ENCODE assay signal across 8 cellular contexts in the genomic region with DNA sequence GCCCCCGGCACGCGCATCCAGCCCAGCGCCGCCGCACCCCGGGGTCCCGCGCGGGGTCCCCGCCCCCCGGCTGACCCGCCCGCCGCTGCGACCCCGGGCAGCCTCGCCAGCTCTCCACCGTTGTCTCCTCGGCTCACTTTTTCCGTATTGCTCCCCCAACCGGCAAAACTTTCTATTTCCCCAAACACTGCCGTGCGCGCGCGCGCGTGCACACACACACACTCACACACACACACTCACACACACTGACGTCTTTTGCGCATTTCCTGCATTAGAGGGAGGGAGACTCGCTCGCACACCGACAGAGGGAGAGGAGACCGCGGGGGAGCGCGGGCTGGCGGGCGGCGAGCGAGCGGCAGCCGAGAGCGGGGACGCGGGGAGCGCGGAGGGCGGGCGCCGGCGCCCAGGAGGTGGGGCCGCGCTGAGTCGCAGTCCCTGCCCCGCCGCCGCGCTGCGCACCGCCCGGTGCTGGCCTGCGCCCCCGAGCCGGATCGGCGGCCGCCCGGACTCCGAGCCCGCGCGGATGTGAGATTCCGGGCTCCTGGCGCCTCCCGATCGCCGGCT. TPM values are rescaled to one million over a fixed set of nuclear protein-coding genes. Genes with fewer than 3 reads are reported as not detected.
DNase-seq lines count a peak whose midpoint lies in the region; ATAC-seq and TF ChIP-seq lines count a peak whose summit lies in the region.

No MANE protein-coding gene starts in this region.

- 0 to 3% (median 1%) methylated on average over 19 to 79 of the region's 79 CpGs for WGBS in adrenal gland, 4 donors
- 0 to 1% methylated on average over 60 to 79 of the region's 79 CpGs for WGBS in heart right ventricle, 2 donors
- 0% methylated on average over 27 to 57 of the region's 79 CpGs for WGBS in upper lobe of left lung, 2 donors

- H3K9me3 ChIP-seq in adrenal gland (replicated peaks in 1 of 3), result no peaks in the 10 kb centered on the region
- no peaks in the 10 kb centered on the region for H3K9me3 ChIP-seq in heart right ventricle
- no peaks in the 10 kb centered on the region for H3K9me3 ChIP-seq in upper lobe of left lung

- H3K27me3 ChIP-seq in adrenal gland, result no peaks in the 10 kb centered on the region
- no peaks in the 10 kb centered on the region for H3K27me3 ChIP-seq in heart right ventricle
- no peaks in the 10 kb centered on the region for H3K27me3 ChIP-seq in upper lobe of left lung

- TF ChIP-seq POLR2A in adrenal gland (IDR thresholded peaks at IDR 0.05) (peak; percentile 90 to 98), upper lobe of left lung (IDR thresholded peaks at IDR 0.05) (peak in 3 of 4 donors; percentile 81 to 96 (median 93))

- intact Hi-C loops in adrenal gland (cut with DNase I), result no loop called here
- intact Hi-C loops in heart right ventricle (cut with DNase I), result loop anchor here in 5 of 10 donors (2.0 to 5.0 kb wide), 5 partner anchors 41 to 126 kb away; no protein-coding TSS in a partner anchor
- intact Hi-C loops in posterior vena cava (cut with DNase I), result loop anchor here in 1 of 2 donors (5.0 kb wide), 1 partner anchor 121 kb away; no protein-coding TSS in a partner anchor

- TF ChIP-seq CTCF in GM12873 (IDR thresholded peaks at IDR 0.05; ENCODE audit: insufficient read depth, low read depth, low read length, missing control alignments) (peak; percentile 44), adrenal gland (IDR thresholded peaks at IDR 0.05) (peak in 5 of 6 experiments; percentile 31 to 66 (median 50)), heart right ventricle (IDR thresholded peaks at IDR 0.05) (peak; percentile 9 to 65 (median 43)), upper lobe of left lung (IDR thresholded peaks at IDR 0.05) (peak in 5 of 6 experiments; percentile 39 to 90 (median 82))

- DNase-seq in NCI-H1048 (lab: John Stamatoyannopoulos, UW) (peak; percentile 70), T follicular helper cell (ENCODE audit: low read depth) (peak; percentile 94), adrenal gland (peak; percentile 94 to 97 (median 95)), heart right ventricle (peak; percentile 90 to 98), posterior vena cava (ENCODE audit: low spot score) (peak; percentile 98), upper lobe of left lung (peak; percentile 95 to 98)

- H3K27ac ChIP-seq in adrenal gland (peak overlapping the region; percentile 96 to 100 (median 99)), heart right ventricle (peak overlapping the region; percentile 97 to 100 (median 98)), upper lobe of left lung (peak overlapping the region; percentile 97 to 100 (median 99))

- TF ChIP-seq EP300 in upper lobe of left lung (IDR thresholded peaks at IDR 0.05), result peak in 2 of 4 donors; percentile 46 to 87

- H3K4me3 ChIP-seq in adrenal gland (peak overlapping the region; percentile 63 to 96 (median 74)), heart right ventricle (peak overlapping the region; percentile 56 to 94 (median 78)), upper lobe of left lung (peak overlapping the region; percentile 75 to 97 (median 85))

- peaks cover 6 to 27% of the 10 kb centered on the region in 2 donors for H3K4me1 ChIP-seq in adrenal gland (replicated peaks in 1 of 2)
- H3K4me1 ChIP-seq in heart right ventricle, result peaks cover 12 to 54% (median 34%) of the 10 kb centered on the region in 9 donors
- peaks cover 15 to 42% (median 29%) of the 10 kb centered on the region in 4 donors for H3K4me1 ChIP-seq in upper lobe of left lung

- H3K36me3 ChIP-seq in adrenal gland (replicated peaks in 1 of 2) (no peaks in the 10 kb centered on the region), heart right ventricle (peaks cover 0 to 4% (median 0%) of the 10 kb centered on the region in 9 donors), upper lobe of left lung (no peaks in the 10 kb centered on the region)

- ATAC-seq in HG02588 (IDR thresholded peaks at IDR 0.05; ENCODE audit: unreplicated experiment) (peak; percentile 64), heart right ventricle (peak; percentile 74 to 86 (median 82)), upper lobe of left lung (ENCODE audit: low FRiP score in 2 of 2) (peak; percentile 92 to 94)

RNA-seq across cellular contexts. Expression of gene PRKCE, which starts 0.5 kb away (rescaled TPM):
- total RNA-seq in adrenal gland (10 to 100 TPM in 5 of 8 donors, 1 to 10 TPM in 3; 4.4 to 19.2 (median 12.0) TPM), heart right ventricle (10 to 100 TPM; 15.9 to 22.7 (median 17.3) TPM), posterior vena cava (10 to 100 TPM; 21.7 to 26.9 TPM), upper lobe of left lung (100 to 1,000 TPM in 2 of 6 donors, 10 to 100 TPM in 4; 54.9 to 124 (median 75.6) TPM)
- polyA plus RNA-seq in adrenal gland (1 to 10 TPM; 1.9 to 6.7 (median 4.9) TPM), heart right ventricle (1 to 10 TPM; 3.7 to 6.2 TPM)

RNA-seq across cellular contexts. Expression of gene SRBD1, which starts 39.9 kb away (rescaled TPM):
- total RNA-seq in adrenal gland, result 10 to 100 TPM in 7 of 8 donors, 1 to 10 TPM in 1; 6.8 to 21.6 (median 13.8) TPM
- 10 to 100 TPM in 1 of 3 donors, 1 to 10 TPM in 2; 2.7 to 18.3 (median 3.0) TPM for polyA plus RNA-seq in adrenal gland
- 10 to 100 TPM in 6 of 10 donors, 1 to 10 TPM in 4; 7.4 to 13.5 (median 11.2) TPM for total RNA-seq in heart right ventricle
- polyA plus RNA-seq in heart right ventricle, result 1 to 10 TPM; 2.5 to 2.9 TPM
- total RNA-seq in posterior vena cava, result 10 to 100 TPM; 13.7 to 19.0 TPM
- 10 to 100 TPM; 16.4 to 38.3 (median 19.0) TPM for total RNA-seq in upper lobe of left lung

Comparison
In these comparisons a context has a peak if more than half of its experiments do, and no peak if none do; other contexts are left out.
1. Peak in every context shown above with its lines: DNase-seq, ATAC-seq, H3K4me3 ChIP-seq and H3K27ac ChIP-seq.